ENCODE assay signal across 20 cellular contexts in the genomic region with DNA sequence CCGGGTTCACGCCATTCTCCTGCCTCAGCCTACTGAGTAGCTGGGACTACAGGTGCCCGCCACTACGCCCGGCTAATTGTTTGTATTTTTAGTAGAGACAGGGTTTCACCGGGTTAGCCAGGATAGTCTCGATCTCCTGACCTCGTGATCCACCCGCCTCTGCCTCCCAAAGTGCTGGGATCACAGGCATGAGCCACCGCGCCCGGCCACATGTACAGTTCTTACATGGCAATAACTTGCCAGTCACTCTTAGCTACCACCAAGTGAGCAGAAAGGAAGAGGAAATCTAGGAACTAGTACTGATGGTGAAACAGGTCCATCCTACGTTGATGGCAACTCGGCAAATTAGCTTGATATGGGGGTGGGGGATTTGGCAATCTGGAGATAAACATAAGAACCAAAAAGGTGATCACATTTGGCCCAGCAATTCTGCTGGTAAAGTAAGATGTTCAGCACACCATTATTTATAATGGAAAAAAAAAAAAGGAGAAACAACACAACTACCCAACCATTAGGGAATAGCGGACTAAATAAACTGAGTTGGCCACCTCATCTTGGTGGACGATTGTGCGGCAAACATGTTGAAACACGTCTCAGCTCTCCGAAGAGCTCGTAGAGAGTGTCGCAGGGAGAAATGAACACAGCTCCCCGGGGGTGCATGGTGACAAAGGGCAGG. TPM values are rescaled to one million over a fixed set of nuclear protein-coding genes. Genes with fewer than 3 reads are reported as not detected.
DNase-seq lines count a peak whose midpoint lies in the region; ATAC-seq, FAIRE-seq and TF ChIP-seq lines count a peak whose summit lies in the region.
"Had no signal": no experiment of that assay in that cellular context is flagged by ENCODE, and none has a peak within 500 bp of the region (broad histone marks: within the 10 kb centered on the region; RNA-seq: fewer than 3 reads in every experiment).

No MANE protein-coding gene starts in this region.

- no peaks in the 10 kb centered on the region for H3K9me3 ChIP-seq in CD8-positive, alpha-beta T cell (ENCODE audit: low read length)
- H3K9me3 ChIP-seq: body of pancreas, Caco-2, MG63, SJCRH30 had no signal

- H3K27ac Mint-ChIP-seq in CD8-positive, alpha-beta T cell, result peak overlapping the region; percentile 90
- H3K27ac Mint-ChIP-seq in activated naive CD4-positive, alpha-beta T cell treated with anti-CD3 and anti-CD28 coated beads, Interleukin-2, amount 10 ng/mL, durations not matched to agents 7 days and 5 days, result peak overlapping the region; percentile 86
- H3K27ac Mint-ChIP-seq in neural crest cell (ENCODE audit: unreplicated experiment), result no peak overlapping the region
- H3K27ac Mint-ChIP-seq: stimulated activated effector memory CD8-positive, alpha-beta T cell treated with anti-CD3 and anti-CD28 coated beads, Interleukin-12 subunit alpha, Interleukin-12 subunit beta, amount 100 ng/mL, for 72 hours had no signal

- FAIRE-seq in GM12891 (lab: Jason Lieb, UNC), result no peak
- FAIRE-seq: TTC549, urothelium cell line had no signal

- peak; percentile 21 for DNase-seq in activated CD4-positive, CD25-positive, alpha-beta regulatory T cell treated with anti-CD3 and anti-CD28 coated beads, Interleukin-2, amount 50 U/mL, for 72 hours
- DNase-seq in CD8-positive, alpha-beta T cell, result peak in 3 of 7 experiments; percentile 10 to 36 (median 21)
- peak; percentile 20 for DNase-seq in activated naive CD4-positive, alpha-beta T cell treated with anti-CD3 and anti-CD28 coated beads, Interleukin-2, amount 10 ng/mL, durations not matched to agents 7 days and 5 days
- no peak for DNase-seq in neural crest cell (ENCODE audit: low read depth, low spot score)
- DNase-seq in DMS79 (lab: John Stamatoyannopoulos, UW), result no peak
- no peak for DNase-seq in GM12891 (ENCODE audit: insufficient read length, low spot score)
- DNase-seq: activated T-cell treated with anti-CD3 and anti-CD28 coated beads, Interleukin-2, amount 50 U/mL, for 1 hour; GDM1; left ventricle myocardium superior; MG63; NCI-H2081 treated with DMSO at 0.1 percent for 48 hours; SJCRH30 had no signal

- H3K36me3 Mint-ChIP-seq in CD8-positive, alpha-beta T cell, result peaks cover 42% of the 10 kb centered on the region
- peaks cover 55% of the 10 kb centered on the region for H3K36me3 Mint-ChIP-seq in activated naive CD4-positive, alpha-beta T cell treated with anti-CD3 and anti-CD28 coated beads, Interleukin-2, amount 10 ng/mL, durations not matched to agents 7 days and 5 days
- no peaks in the 10 kb centered on the region for H3K36me3 Mint-ChIP-seq in neural crest cell (ENCODE audit: low read depth)

- peak overlapping the region; percentile 6 for H3K4me3 ChIP-seq in CD8-positive, alpha-beta T cell (ENCODE audit: low read depth, low read length)
- H3K4me3 ChIP-seq: body of pancreas, MG63, SJCRH30 had no signal

- no peaks in the 10 kb centered on the region for H3K9me3 Mint-ChIP-seq in CD8-positive, alpha-beta T cell
- H3K9me3 Mint-ChIP-seq in activated naive CD4-positive, alpha-beta T cell treated with anti-CD3 and anti-CD28 coated beads, Interleukin-2, amount 10 ng/mL, durations not matched to agents 7 days and 5 days, result no peaks in the 10 kb centered on the region
- H3K9me3 Mint-ChIP-seq in neural crest cell, result no peaks in the 10 kb centered on the region
- H3K9me3 Mint-ChIP-seq: stimulated activated effector memory CD8-positive, alpha-beta T cell treated with anti-CD3 and anti-CD28 coated beads, Interleukin-12 subunit alpha, Interleukin-12 subunit beta, amount 100 ng/mL, for 72 hours had no signal

- no peak overlapping the region for H3K27ac ChIP-seq in CD8-positive, alpha-beta T cell (ENCODE audit: low read depth, low read length)
- H3K27ac ChIP-seq: body of pancreas, SJCRH30 had no signal

- no peaks in the 10 kb centered on the region for H3K27me3 ChIP-seq in CD8-positive, alpha-beta T cell (ENCODE audit: insufficient read depth, low read length)

- no peak for TF ChIP-seq POLR2A in GM12891 (IDR thresholded peaks at IDR 0.05; ENCODE audit: low read depth, low read length)

- CTCF ChIA-PET in CD8-positive, alpha-beta T cell (lab: Charles Lee), result interaction anchor here (0.8 to 12.6 kb wide), 6 partner anchors 11 to 33 kb away, joined by 4 to 117 read pairs (median 5); no protein-coding TSS in a partner anchor
- CTCF ChIA-PET in activated naive CD4-positive, alpha-beta T cell treated with anti-CD3 and anti-CD28 coated beads, Interleukin-2, amount 10 ng/mL, durations not matched to agents 7 days and 5 days (lab: Charles Lee), result interaction anchor here (2.1 to 6.6 kb wide), 3 partner anchors 16 to 33 kb away, joined by 6 to 49 read pairs (median 16); no protein-coding TSS in a partner anchor

- H3K4me3 Mint-ChIP-seq in CD8-positive, alpha-beta T cell, result peak overlapping the region; percentile 88
- peak overlapping the region; percentile 85 for H3K4me3 Mint-ChIP-seq in activated naive CD4-positive, alpha-beta T cell treated with anti-CD3 and anti-CD28 coated beads, Interleukin-2, amount 10 ng/mL, durations not matched to agents 7 days and 5 days
- H3K4me3 Mint-ChIP-seq in neural crest cell, result peak overlapping the region; percentile 31

- no peak for ATAC-seq in activated CD4-positive, CD25-positive, alpha-beta regulatory T cell treated with anti-CD3 and anti-CD28 coated beads, Interleukin-2, amount 50 U/mL, for 24 hours
- ATAC-seq in CD8-positive, alpha-beta T cell, result no peak
- ATAC-seq in HG03108 (IDR thresholded peaks at IDR 0.05; ENCODE audit: unreplicated experiment), result no peak
- ATAC-seq: body of pancreas; left ventricle myocardium superior; right cardiac atrium; stimulated activated effector memory CD8-positive, alpha-beta T cell treated with anti-CD3 and anti-CD28 coated beads, Interleukin-12 subunit alpha, Interleukin-12 subunit beta, amount 100 ng/mL, for 72 hours had no signal

- intact Hi-C loops in CD8-positive, alpha-beta T cell (cut with DNase I, micrococcal nuclease), result no loop called here

- H3K27me3 Mint-ChIP-seq in CD8-positive, alpha-beta T cell (ENCODE audit: low read depth), result no peaks in the 10 kb centered on the region
- peaks cover 80% of the 10 kb centered on the region for H3K27me3 Mint-ChIP-seq in activated naive CD4-positive, alpha-beta T cell treated with anti-CD3 and anti-CD28 coated beads, Interleukin-2, amount 10 ng/mL, durations not matched to agents 7 days and 5 days
- H3K27me3 Mint-ChIP-seq in neural crest cell (ENCODE audit: low read depth), result peaks cover 13% of the 10 kb centered on the region

- no peak for TF ChIP-seq CTCF in CD8-positive, alpha-beta T cell (IDR thresholded peaks at IDR 0.05)
- TF ChIP-seq CTCF in neural crest cell (conservative IDR thresholded peaks at IDR 0.05), result no peak

- POLR2A ChIA-PET in CD8-positive, alpha-beta T cell (lab: Charles Lee), result interaction anchor here (0.6 to 10.0 kb wide), 6 partner anchors 14 to 439 kb away, joined by 3 to 214 read pairs (median 4); partner anchors contain the start of gene BET1L

- peaks cover 59% of the 10 kb centered on the region for H3K4me1 ChIP-seq in CD8-positive, alpha-beta T cell (ENCODE audit: insufficient read depth, low read length)

- peaks cover 61% of the 10 kb centered on the region for H3K4me1 Mint-ChIP-seq in CD8-positive, alpha-beta T cell (ENCODE audit: low read depth)
- H3K4me1 Mint-ChIP-seq in activated naive CD4-positive, alpha-beta T cell treated with anti-CD3 and anti-CD28 coated beads, Interleukin-2, amount 10 ng/mL, durations not matched to agents 7 days and 5 days, result peaks cover 66% of the 10 kb centered on the region
- H3K4me1 Mint-ChIP-seq in neural crest cell, result peaks cover 16% of the 10 kb centered on the region

- H3K36me3 ChIP-seq in CD8-positive, alpha-beta T cell (ENCODE audit: insufficient read depth, low read length), result no peaks in the 10 kb centered on the region
- H3K36me3 ChIP-seq: MG63, SJCRH30 had no signal

TF ChIP-seq in GM12891, 5 proteins besides CTCF, POLR2A, EP300 and RAD21:
- no peak for TF ChIP-seq PAX5 (IDR thresholded peaks at IDR 0.05; ENCODE audit: insufficient read depth, low read length, severe bottlenecking)
- TF ChIP-seq TAF1 (IDR thresholded peaks at IDR 0.05; ENCODE audit: low read depth, low read length), result no peak
- TF ChIP-seq POLR2AphosphoS5 (IDR thresholded peaks at IDR 0.05; ENCODE audit: low read depth, low read length), result no peak
- no peak for TF ChIP-seq SPI1 (IDR thresholded peaks at IDR 0.05; ENCODE audit: low read depth, low read length)
- TF ChIP-seq POU2F2 (IDR thresholded peaks at IDR 0.05; ENCODE audit: low read depth, low read length), result no peak
TF ChIP-seq in GM12891: peak in this region for 0.

RNA-seq across cellular contexts. Expression of gene NLRP6, which starts 5.3 kb away (rescaled TPM):
- total RNA-seq in CD8-positive, alpha-beta T cell, result 10 to 100 TPM; 24.8 to 26.2 TPM
- not detected in 2 replicates for total RNA-seq in neural crest cell
- 0.04 TPM for polyA plus RNA-seq in GM12891 (2012; ENCODE audit: low read depth, missing spikeins)
- total RNA-seq: Caco-2, SJCRH30 had no signal

RNA-seq across cellular contexts. Expression of gene PGGHG, which starts 5.4 kb away (rescaled TPM):
- total RNA-seq in CD8-positive, alpha-beta T cell, result 100 to 1,000 TPM; 902 to 919 TPM
- 23.2 and 25.1 TPM in 2 replicates for total RNA-seq in neural crest cell
- 19.3 TPM for polyA plus RNA-seq in GM12891 (2012; ENCODE audit: low read depth, missing spikeins)

RNA-seq across cellular contexts. Expression of gene IFITM5, which starts 15.8 kb away (rescaled TPM):
- total RNA-seq in CD8-positive, alpha-beta T cell, result not detected
- total RNA-seq in neural crest cell, result not detected in 2 replicates
- not detected for polyA plus RNA-seq in GM12891 (2012; ENCODE audit: low read depth, missing spikeins)
- total RNA-seq: body of pancreas, Caco-2, left ventricle myocardium superior, right cardiac atrium, SJCRH30 had no signal
- polyA plus RNA-seq: right cardiac atrium had no signal

RNA-seq across cellular contexts. Expression of gene IFITM2, which starts 24.1 kb away (rescaled TPM):
- 100 to 1,000 TPM; 283 to 295 TPM for total RNA-seq in CD8-positive, alpha-beta T cell
- total RNA-seq in neural crest cell, result 55.0 and 67.2 TPM in 2 replicates
- polyA plus RNA-seq in GM12891 (2012; ENCODE audit: low read depth, missing spikeins), result 486 TPM

RNA-seq across cellular contexts. Expression of gene IFITM1, which starts 30.3 kb away (rescaled TPM):
- 100 to 1,000 TPM; 223 to 251 TPM for total RNA-seq in CD8-positive, alpha-beta T cell
- total RNA-seq in neural crest cell, result 2.0 and 2.3 TPM in 2 replicates
- polyA plus RNA-seq in GM12891 (2012; ENCODE audit: low read depth, missing spikeins), result 413 TPM

Comparison
In these comparisons a context has a peak if more than half of its experiments do, and no peak if none do; other contexts are left out.
1. DNase-seq: peak in activated CD4-positive, CD25-positive, alpha-beta regulatory T cell treated with anti-CD3 and anti-CD28 coated beads, Interleukin-2, amount 50 U/mL, for 72 hours (single experiment) and activated naive CD4-positive, alpha-beta T cell treated with anti-CD3 and anti-CD28 coated beads, Interleukin-2, amount 10 ng/mL, durations not matched to agents 7 days and 5 days (single experiment); none in neural crest cell (single experiment), DMS79 (single experiment) and GM12891 (single experiment).
2. H3K4me3 Mint-ChIP-seq: peak in every context shown above with its lines; median percentile 88 in CD8-positive, alpha-beta T cell; 85 in activated naive CD4-positive, alpha-beta T cell treated with anti-CD3 and anti-CD28 coated beads, Interleukin-2, amount 10 ng/mL, durations not matched to agents 7 days and 5 days; 31 in neural crest cell.
3. RNA of gene NLRP6, which starts 5.3 kb away (total RNA-seq): 24.8 to 26.2 TPM in CD8-positive, alpha-beta T cell; not detected in neural crest cell; every median in the first group is over 10 times any median in the second.
4. RNA of gene PGGHG, which starts 5.4 kb away (total RNA-seq): 902 to 919 TPM in CD8-positive, alpha-beta T cell; 23.2 to 25.1 TPM in neural crest cell; every median in the first group is over 10 times any median in the second.